In genomic region chr2:85435986-85436835, GRCh38 we compare ENCODE assay signal across 8 cellular contexts. TPM values are rescaled to one million over a fixed set of nuclear protein-coding genes. Genes with fewer than 3 reads are reported as not detected.
DNase-seq lines count a peak whose midpoint lies in the region; ATAC-seq and TF ChIP-seq lines count a peak whose summit lies in the region.

No MANE protein-coding gene starts in this region.

- H3K36me3 Mint-ChIP-seq in neural progenitor cell = no peaks in the 10 kb centered on the region

- H3K27ac Mint-ChIP-seq in neural progenitor cell = peak overlapping the region; percentile 33

- H3K4me1 Mint-ChIP-seq in neural progenitor cell = peaks cover 59% of the 10 kb centered on the region

- no peak overlapping the region for H3K4me2 ChIP-seq in neural progenitor cell

- no peaks in the 10 kb centered on the region for H3K9me3 ChIP-seq in neural progenitor cell (ENCODE audit: low read depth)

- peak overlapping the region; percentile 71 for H3K4me3 Mint-ChIP-seq in neural progenitor cell

- peaks cover 36% of the 10 kb centered on the region for H3K4me1 ChIP-seq in ACC112 (ENCODE audit: control insufficient read depth, insufficient read depth, low read length, unreplicated experiment)
- H3K4me1 ChIP-seq in neural progenitor cell = peaks cover 19% of the 10 kb centered on the region

- H4K20me1 ChIP-seq in neural progenitor cell (ENCODE audit: low read depth) = no peaks in the 10 kb centered on the region

- peak; percentile 77 for DNase-seq in HT-29 (ENCODE audit: low spot score)
- no peak for DNase-seq in caudate nucleus (lab: John Stamatoyannopoulos, UW)
- no peak for DNase-seq in neural progenitor cell (ENCODE audit: low spot score)
- DNase-seq in superior temporal gyrus (ENCODE audit: extremely low spot score) = no peak
- DNase-seq in NCI-H2107 treated with DMSO at 0.1 percent for 48 hours (lab: John Stamatoyannopoulos, UW; ENCODE audit: unreplicated experiment) = no peak
- DNase-seq in AG08395 (ENCODE audit: low spot score) = no peak

- no peak overlapping the region for H2AFZ ChIP-seq in ACC112 (ENCODE audit: low read length, unreplicated experiment)
- H2AFZ ChIP-seq in neural progenitor cell (replicated peaks) = no peak overlapping the region

- peaks cover 13% of the 10 kb centered on the region for H3K27me3 Mint-ChIP-seq in neural progenitor cell (ENCODE audit: insufficient read depth, low read depth)

- H3K79me2 ChIP-seq in ACC112 (ENCODE audit: control insufficient read depth, insufficient read depth, low read length, unreplicated experiment) (no peaks in the 10 kb centered on the region), neural progenitor cell (ENCODE audit: low read depth) (no peaks in the 10 kb centered on the region)

- peak; percentile 9 for TF ChIP-seq CTCF in neural progenitor cell (IDR thresholded peaks at IDR 0.05)

- H3K4me3 ChIP-seq in ACC112 (ENCODE audit: low read depth, low read length) (no peak overlapping the region), neural progenitor cell (no peak overlapping the region)

- peaks cover 23% of the 10 kb centered on the region for H3F3A ChIP-seq in neural progenitor cell (ENCODE audit: low read depth)

- H3K9ac ChIP-seq in neural progenitor cell = no peak overlapping the region

- ATAC-seq in HG02884 (IDR thresholded peaks at IDR 0.05; ENCODE audit: unreplicated experiment) = no peak

- H3K36me3 ChIP-seq in ACC112 (ENCODE audit: insufficient read depth, low read length) = no peaks in the 10 kb centered on the region
- no peaks in the 10 kb centered on the region for H3K36me3 ChIP-seq in neural progenitor cell

- H3K9me3 Mint-ChIP-seq in neural progenitor cell = no peaks in the 10 kb centered on the region

- H3K27me3 ChIP-seq in ACC112 (ENCODE audit: insufficient read depth, low read length) (no peaks in the 10 kb centered on the region), neural progenitor cell (peaks cover 11% of the 10 kb centered on the region)

- H3K27ac ChIP-seq in ACC112 (ENCODE audit: low read depth, low read length) (peak overlapping the region; percentile 87), caudate nucleus (ENCODE audit: low read depth, low read length) (peak overlapping the region; percentile 98), neural progenitor cell (no peak overlapping the region)

RNA-seq across cellular contexts. Expression of gene SH2D6, which starts 17.7 kb away (rescaled TPM):
- total RNA-seq in HT-29 (2014; rRNA removed; shearing (Covaris generic)) = 0.08 and 0.21 TPM in 2 replicates
- 0.07 and 0.74 TPM in 2 replicates for total RNA-seq in neural progenitor cell (ENCODE audit: low replicate concordance)

RNA-seq across cellular contexts. Expression of gene CAPG, which starts 26.0 kb away (rescaled TPM):
- 460 and 472 TPM in 2 replicates for total RNA-seq in HT-29 (2014; rRNA removed; shearing (Covaris generic))
- total RNA-seq in neural progenitor cell (ENCODE audit: low replicate concordance) = 23.9 TPM in 2 replicates

Comparison
In these comparisons a context has a peak if more than half of its experiments do, and no peak if none do; other contexts are left out.
1. RNA of gene CAPG, which starts 26.0 kb away (total RNA-seq): 460 to 472 TPM in HT-29; 23.9 TPM in neural progenitor cell; every median in the first group is over 10 times any median in the second.